8 cellular contexts compared by ENCODE assay signal in the genomic region with DNA sequence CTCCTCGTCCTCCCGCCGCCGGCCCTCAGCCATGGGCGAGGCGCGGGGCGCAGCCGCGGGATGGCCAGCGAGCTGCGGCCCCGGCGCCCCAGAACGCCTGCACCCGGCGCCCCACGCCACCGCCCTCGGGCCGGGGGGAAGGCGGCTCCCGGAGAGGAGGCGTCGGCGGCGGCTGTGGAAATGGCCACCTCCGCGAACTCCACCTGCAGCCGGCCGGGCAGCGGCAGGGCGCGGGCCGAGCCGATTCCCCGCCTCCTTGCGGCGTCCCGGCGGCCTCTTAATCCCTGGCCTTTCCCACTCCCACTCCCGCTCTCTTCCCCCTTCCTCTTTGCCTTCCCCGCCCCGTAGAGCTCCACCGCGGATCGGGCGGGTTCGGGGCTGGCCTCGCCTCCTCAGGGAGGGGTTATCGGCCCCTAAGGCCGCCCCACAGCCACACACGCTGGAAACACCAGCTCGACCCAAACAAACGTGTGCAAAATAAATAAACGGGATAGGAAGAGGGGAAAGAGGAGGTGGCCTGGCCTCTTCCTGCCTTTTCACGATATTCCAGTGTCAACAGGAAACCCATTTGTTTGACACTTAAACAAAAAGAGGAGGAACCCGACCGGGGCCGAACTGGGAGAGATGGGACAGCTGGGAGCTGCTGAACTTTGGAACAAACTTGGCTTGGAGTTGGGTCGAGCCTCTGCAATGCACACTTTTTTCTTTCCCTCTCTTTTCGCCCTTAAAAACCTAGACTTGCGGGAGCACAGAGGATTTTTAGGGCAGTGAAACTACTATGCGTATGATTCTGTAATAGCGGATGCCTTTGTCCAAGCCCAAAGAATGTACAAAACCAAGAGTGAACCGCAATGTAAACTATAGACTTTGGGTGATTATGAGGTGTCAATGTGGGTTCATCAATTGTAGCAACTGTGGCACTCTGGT. TPM values are rescaled to one million over a fixed set of nuclear protein-coding genes. Genes with fewer than 3 reads are reported as not detected.
DNase-seq lines count a peak whose midpoint lies in the region; ATAC-seq, FAIRE-seq and TF ChIP-seq lines count a peak whose summit lies in the region.

A gene with protein sequence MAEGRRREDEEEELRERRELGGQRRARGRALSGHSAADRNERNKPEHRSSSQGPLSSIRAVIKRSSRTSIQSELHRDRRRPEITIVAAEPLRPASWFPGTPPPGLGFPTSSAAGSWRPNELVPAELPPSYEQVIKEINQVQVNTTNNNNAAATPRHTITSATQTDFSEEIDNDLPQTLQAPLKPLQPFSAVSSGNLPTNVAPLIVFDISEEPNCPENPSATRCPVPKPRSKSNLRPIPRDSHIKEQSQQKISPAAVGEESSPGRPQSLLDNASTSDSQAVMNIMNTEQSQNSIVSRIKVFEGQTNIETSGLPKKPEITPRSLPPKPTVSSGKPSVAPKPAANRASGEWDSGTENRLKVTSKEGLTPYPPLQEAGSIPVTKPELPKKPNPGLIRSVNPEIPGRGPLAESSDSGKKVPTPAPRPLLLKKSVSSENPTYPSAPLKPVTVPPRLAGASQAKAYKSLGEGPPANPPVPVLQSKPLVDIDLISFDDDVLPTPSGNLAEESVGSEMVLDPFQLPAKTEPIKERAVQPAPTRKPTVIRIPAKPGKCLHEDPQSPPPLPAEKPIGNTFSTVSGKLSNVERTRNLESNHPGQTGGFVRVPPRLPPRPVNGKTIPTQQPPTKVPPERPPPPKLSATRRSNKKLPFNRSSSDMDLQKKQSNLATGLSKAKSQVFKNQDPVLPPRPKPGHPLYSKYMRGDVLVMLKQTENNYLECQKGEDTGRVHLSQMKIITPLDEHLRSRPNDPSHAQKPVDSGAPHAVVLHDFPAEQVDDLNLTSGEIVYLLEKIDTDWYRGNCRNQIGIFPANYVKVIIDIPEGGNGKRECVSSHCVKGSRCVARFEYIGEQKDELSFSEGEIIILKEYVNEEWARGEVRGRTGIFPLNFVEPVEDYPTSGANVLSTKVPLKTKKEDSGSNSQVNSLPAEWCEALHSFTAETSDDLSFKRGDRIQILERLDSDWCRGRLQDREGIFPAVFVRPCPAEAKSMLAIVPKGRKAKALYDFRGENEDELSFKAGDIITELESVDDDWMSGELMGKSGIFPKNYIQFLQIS (minus strand): TSS at position 286 of the 927 bp plus-strand sequence. CDS start 253 bp downstream, at position 33.

- H3K18ac ChIP-seq in H9 (ENCODE audit: insufficient read length, low read depth, low read length) (peak within 1 kb of the TSS; percentile 82), H1 (ENCODE audit: extremely low read depth, low read length) (peak within 1 kb of the TSS; percentile 52)

- TF ChIP-seq POLR2A in H1 (IDR thresholded peaks at IDR 0.05; ENCODE audit: control extremely low read depth in 1 of 2, low read depth in 2 of 2, low read length in 2 of 2) (no peak), right lobe of liver (IDR thresholded peaks at IDR 0.05) (peak; percentile 93)

- no peaks in the 10 kb centered on the region; a peak in 1 of 5 replicates for H3K9me3 Mint-ChIP-seq in H9

- H4K8ac ChIP-seq in H9 (replicated peaks; ENCODE audit: insufficient read length, low read depth, low read length) (no peak within 1 kb of the TSS), H1 (ENCODE audit: extremely low read depth, insufficient read depth, low read length) (peak within 1 kb of the TSS; percentile 96)

- no peak within 1 kb of the TSS for H3K23ac ChIP-seq in H9 (ENCODE audit: insufficient read length, low read depth, low read length)
- H3K23ac ChIP-seq in H1 (ENCODE audit: insufficient read length), result no peak within 1 kb of the TSS

- H4K91ac ChIP-seq in H9 (ENCODE audit: insufficient read length, low read depth, low read length) (no peak within 1 kb of the TSS), H1 (replicated peaks; ENCODE audit: insufficient read length, low read length) (peak within 1 kb of the TSS; percentile 82)

- CTCF ChIA-PET in H1 (lab: Charles Lee; ENCODE audit: partially characterized antibody), result interaction anchor here (0.9 to 3.8 kb wide), 4 partner anchors 37 to 299 kb away, joined by 3 to 21 read pairs (median 4); partner anchors contain the start of gene PRSS48

- H3K4ac ChIP-seq in H9 (ENCODE audit: low read depth, low read length) (no peak within 1 kb of the TSS; the same call in 1 of the 2 replicates), H1 (replicated peaks; ENCODE audit: insufficient read length, low read depth, low read length) (peak within 1 kb of the TSS; percentile 65)

- FAIRE-seq in H1 (lab: Jason Lieb, UNC), result peak; percentile 50

- TF ChIP-seq CTCF in H9 (conservative IDR thresholded peaks at IDR 0.05) (no peak), H1 (IDR thresholded peaks at IDR 0.05; ENCODE audit: control extremely low read depth in 1 of 3, insufficient read depth in 1 of 3, low read depth in 1 of 3, low read length in 3 of 3) (no peak), right lobe of liver (IDR thresholded peaks at IDR 0.05) (no peak)

- H2BK20ac ChIP-seq in H9 (ENCODE audit: low read depth, low read length, poor library complexity, severe bottlenecking) (no peak within 1 kb of the TSS), H1 (ENCODE audit: low read length) (peak within 1 kb of the TSS; percentile 87; the same call in 1 of the 2 replicates)

- peak within 1 kb of the TSS; percentile 46 for H3K4me2 ChIP-seq in H9 (ENCODE audit: insufficient read depth, insufficient read length, low read length)
- H3K4me2 ChIP-seq in H1 (ENCODE audit: insufficient read depth in 1 of 2, low read depth in 2 of 2, low read length in 2 of 2), result peak within 1 kb of the TSS; percentile 67 to 93

- H3K14ac ChIP-seq in H9 (ENCODE audit: insufficient read depth, low read length), result peak within 1 kb of the TSS; percentile 90
- H3K14ac ChIP-seq in H1 (ENCODE audit: insufficient read length), result no peak within 1 kb of the TSS

- no peak within 1 kb of the TSS for H3K56ac ChIP-seq in H9 (ENCODE audit: insufficient read length, low read depth, low read length)
- H3K56ac ChIP-seq in H1 (replicated peaks; ENCODE audit: insufficient read length, low read depth, low read length), result peak within 1 kb of the TSS; percentile 96

- H3K27ac ChIP-seq in H9 (ENCODE audit: insufficient read length, low read depth, low read length), result peak within 1 kb of the TSS; percentile 45
- peak within 1 kb of the TSS; percentile 85 for H3K27ac ChIP-seq in H1 (ENCODE audit: low read depth, low read length)
- H3K27ac ChIP-seq in right lobe of liver, result peak within 1 kb of the TSS; percentile 94 to 99 (median 96)
- peak within 1 kb of the TSS; percentile 84 for H3K27ac ChIP-seq in subcutaneous abdominal adipose tissue (ENCODE audit: low read depth, low read length)

- no peaks in the 10 kb centered on the region; a peak in 1 of 7 replicates for H3K36me3 Mint-ChIP-seq in H9 (ENCODE audit: insufficient read depth in 1 of 3, low read depth in 3 of 3)

- H4K5ac ChIP-seq in H9 (ENCODE audit: insufficient read length, low read depth, low read length), result no peak within 1 kb of the TSS
- H4K5ac ChIP-seq in H1 (ENCODE audit: insufficient read length, low read depth, low read length), result peak within 1 kb of the TSS; percentile 73

- H2BK5ac ChIP-seq in H9 (ENCODE audit: insufficient read length, low read length), result no peak within 1 kb of the TSS
- peak within 1 kb of the TSS; percentile 91 for H2BK5ac ChIP-seq in H1 (ENCODE audit: low read depth, low read length)

- H3K27me3 Mint-ChIP-seq in H9 (ENCODE audit: low read depth), result peaks cover 2% of the 10 kb centered on the region

- H3K27me3 ChIP-seq in H9 (ENCODE audit: insufficient read depth, low read length), result no peaks in the 10 kb centered on the region
- H3K27me3 ChIP-seq in H1 (replicated peaks in 1 of 4; ENCODE audit: control insufficient read depth in 3 of 4, extremely low read depth in 1 of 4, insufficient read depth in 3 of 4, low read length in 3 of 4), result no peaks in the 10 kb centered on the region
- H3K27me3 ChIP-seq in right lobe of liver, result no peaks in the 10 kb centered on the region
- H3K27me3 ChIP-seq in subcutaneous abdominal adipose tissue (ENCODE audit: control insufficient read depth in 5 of 5, insufficient read depth in 4 of 5, low read length in 5 of 5), result no peaks in the 10 kb centered on the region

- DNase-seq in ACHN (peak; percentile 74), H9 (peak; percentile 52), SK-MEL-5 (ENCODE audit: low read depth, low spot score) (peak; percentile 78), H1 (ENCODE audit: low read depth in 1 of 2, low spot score in 2 of 2) (peak in 1 of 2 experiments; percentile 75), right lobe of liver (peak; percentile 90 to 96 (median 95))
- DNase-seq in stimulated activated CD4-positive, alpha-beta T cell treated with anti-CD3 and anti-CD28 coated beads, Interleukin-4, amount 100 ng/mL, for 1 hour, result no peak

- H3K36me3 ChIP-seq in H1 (ENCODE audit: control insufficient read depth in 2 of 4, insufficient read depth in 4 of 4, low read length in 3 of 4) (no peaks in the 10 kb centered on the region), right lobe of liver (no peaks in the 10 kb centered on the region), subcutaneous abdominal adipose tissue (ENCODE audit: control insufficient read depth in 5 of 5, insufficient read depth in 5 of 5, low read length in 5 of 5) (no peaks in the 10 kb centered on the region)

- H3K9ac ChIP-seq in H9 (ENCODE audit: extremely low read depth, insufficient read length, low read length), result peak within 1 kb of the TSS; percentile 60
- H3K9ac ChIP-seq in H1 (replicated peaks in 1 of 4; ENCODE audit: extremely low read depth in 1 of 4, low read depth in 3 of 4, low read length in 3 of 4), result peak within 1 kb of the TSS; percentile 86 to 92 (median 88)
- peak within 1 kb of the TSS; percentile 29 to 75 (median 71) for H3K9ac ChIP-seq in subcutaneous abdominal adipose tissue (ENCODE audit: low read length in 5 of 5)

- TF ChIP-seq EP300 in H1 (IDR thresholded peaks at IDR 0.05; ENCODE audit: borderline replicate concordance in 1 of 2, low read depth in 2 of 2, low read length in 2 of 2), result no peak

- peak within 1 kb of the TSS; percentile 2 for H2AFZ ChIP-seq in H9 (ENCODE audit: low read length)
- H2AFZ ChIP-seq in H1 (ENCODE audit: low read length), result peak within 1 kb of the TSS; percentile 87

- WGBS in H9 (ENCODE audit: extremely low coverage, insufficient read length, low lambda C conversion rate), result no CpG with 5 or more reads among the region's 66 CpGs
- 9% methylated on average over 60 of the region's 66 CpGs; no CpG with 5 or more reads in 1 of the 2 experiments for WGBS in H1 (ENCODE audit: extremely low coverage in 1 of 2, insufficient coverage in 1 of 2, insufficient read length in 1 of 2, insufficient replicate concordance in 2 of 2, low coverage in 1 of 2, low lambda C conversion rate in 2 of 2, missing lambda C conversion rate in 1 of 2), 2 experiments
- WGBS in right lobe of liver (ENCODE audit: insufficient coverage, low coverage, low lambda C conversion rate, missing lambda C conversion rate), result 9% methylated on average over 24 of the region's 66 CpGs

- intact Hi-C loops in right lobe of liver (cut with DNase I), result no loop called here

- H2BK120ac ChIP-seq in H9 (ENCODE audit: low read depth, low read length, poor library complexity, severe bottlenecking) (no peak within 1 kb of the TSS), H1 (replicated peaks; ENCODE audit: low read depth, low read length) (peak within 1 kb of the TSS; percentile 98)

- H3K4me3 ChIP-seq in H1 (ENCODE audit: extremely low read depth in 1 of 4, insufficient read depth in 2 of 4, low read depth in 3 of 4, low read length in 4 of 4), result peak within 1 kb of the TSS; percentile 65 to 86 (median 82)
- peak within 1 kb of the TSS; percentile 65 to 91 (median 77) for H3K4me3 ChIP-seq in right lobe of liver
- H3K4me3 ChIP-seq in subcutaneous abdominal adipose tissue (ENCODE audit: low read depth in 1 of 5, low read length in 5 of 5), result peak within 1 kb of the TSS; percentile 63 to 88 (median 75)

- peak; percentile 89 to 97 (median 90) for ATAC-seq in right lobe of liver
- no peak for ATAC-seq in HG03045 (IDR thresholded peaks at IDR 0.05; ENCODE audit: unreplicated experiment)

- H3K79me1 ChIP-seq in H9 (ENCODE audit: insufficient read depth, low read depth, low read length, poor library complexity, severe bottlenecking) (no peaks in the 10 kb centered on the region), H1 (ENCODE audit: low read depth, low read length) (0 out of 2 replicates have a peak, but pooled peaks cover 2% of the 10 kb centered on the region)

- in situ Hi-C loops in ACHN (cut with HindIII; ENCODE audit: low pct_ligation_motif_present, low pct_unique_long_range_greater_than_20kb, low sequenced_read_pairs) (no loop called here), SK-MEL-5 (cut with HindIII; ENCODE audit: low pct_unique_long_range_greater_than_20kb, low sequenced_read_pairs) (no loop called here)

- H2BK12ac ChIP-seq in H9 (ENCODE audit: insufficient read length, low read depth, low read length) (no peak within 1 kb of the TSS), H1 (ENCODE audit: low read depth, low read length) (peak within 1 kb of the TSS; percentile 71; the same call in 1 of the 2 replicates)

- H3K4me1 ChIP-seq in H9 (ENCODE audit: insufficient read depth, low read length) (peaks cover 2% of the 10 kb centered on the region; the same call in 1 of the 2 replicates), H1 (replicated peaks in 1 of 4; ENCODE audit: control insufficient read depth in 3 of 4, insufficient read depth in 4 of 4, low read length in 3 of 4) (peaks cover 2 to 8% (median 6%) of the 10 kb centered on the region in 4 experiments; a peak in 4 of 7 replicates), right lobe of liver (peaks cover 0 to 41% (median 12%) of the 10 kb centered on the region in 4 donors), subcutaneous abdominal adipose tissue (ENCODE audit: control insufficient read depth in 5 of 5, insufficient read depth in 5 of 5, low read length in 5 of 5) (peaks cover 3 to 29% (median 24%) of the 10 kb centered on the region in 5 donors)

- no peak within 1 kb of the TSS for H2BK15ac ChIP-seq in H9 (ENCODE audit: low read depth, low read length)
- H2BK15ac ChIP-seq in H1 (ENCODE audit: low read length), result no peak within 1 kb of the TSS; the same call in 1 of the 2 replicates

- POLR2A ChIA-PET in H1 (lab: Charles Lee; ENCODE audit: partially characterized antibody), result interaction anchor here (0.6 to 4.4 kb wide), 35 partner anchors 8 to 364 kb away, joined by 3 to 30 read pairs (median 4); partner anchors contain the start of genes FHIP1A, PRSS48 and RPS3A

- H3K23me2 ChIP-seq in H9 (ENCODE audit: insufficient read length, low read depth, low read length, poor library complexity, severe bottlenecking) (peaks cover 7% of the 10 kb centered on the region), H1 (ENCODE audit: low read depth, low read length) (peaks cover 4% of the 10 kb centered on the region; the same call in 1 of the 2 replicates)

- H3T11ph ChIP-seq in H9 (ENCODE audit: low read length), result no peak within 1 kb of the TSS

- H4K20me1 ChIP-seq in H9 (ENCODE audit: control insufficient read depth, insufficient read depth, insufficient read length) (no peaks in the 10 kb centered on the region), H1 (replicated peaks in 1 of 2; ENCODE audit: control insufficient read depth in 1 of 2, insufficient read depth in 2 of 2, low read length in 2 of 2) (peaks cover 0 to 3% of the 10 kb centered on the region in 2 experiments)

- H3K27ac Mint-ChIP-seq in H9, result peak within 1 kb of the TSS; percentile 85 to 98 (median 94)

- peak within 1 kb of the TSS; percentile 91 to 95 for H3K4me3 Mint-ChIP-seq in H9

- peaks cover 22% of the 10 kb centered on the region for H3K79me2 ChIP-seq in H9 (ENCODE audit: insufficient read depth, low read length)
- H3K79me2 ChIP-seq in H1 (ENCODE audit: control insufficient read depth in 1 of 2, insufficient read depth in 2 of 2, low read length in 2 of 2), result peaks cover 5 to 37% of the 10 kb centered on the region in 2 experiments; a peak in 3 of 4 replicates

- H3K4me1 Mint-ChIP-seq in H9, result peaks cover 36% of the 10 kb centered on the region in 2 experiments

- TF ChIP-seq RAD21 in H1 (IDR thresholded peaks at IDR 0.05 in 1 of 2, conservative IDR thresholded peaks at IDR 0.05 in 1 of 2; ENCODE audit: low read depth in 2 of 2, low read length in 2 of 2), result no peak

- no peak within 1 kb of the TSS for H2AK5ac ChIP-seq in H9 (ENCODE audit: insufficient read length, low read length)
- H2AK5ac ChIP-seq in H1 (ENCODE audit: low read depth, low read length), result 0 out of 2 replicates have a peak within 1 kb of the TSS, but pooled peaks have one; percentile 39

- no peaks in the 10 kb centered on the region for H3K9me3 ChIP-seq in H9 (ENCODE audit: control insufficient read depth, low read depth, low read length)
- H3K9me3 ChIP-seq in H1 (ENCODE audit: insufficient read depth in 2 of 2, low read depth in 1 of 2, low read length in 1 of 2), result no peaks in the 10 kb centered on the region
- no peaks in the 10 kb centered on the region for H3K9me3 ChIP-seq in right lobe of liver
- no peaks in the 10 kb centered on the region for H3K9me3 ChIP-seq in subcutaneous abdominal adipose tissue (ENCODE audit: control insufficient read depth in 5 of 5, low read length in 5 of 5)

RNA-seq across cellular contexts. Expression of the gene that starts here (rescaled TPM):
- total RNA-seq in H9 (2021) (29.7 and 32.1 TPM in 2 replicates), right lobe of liver (10 to 100 TPM; 40.2 to 53.8 (median 46.9) TPM)
- 16.0 and 17.7 TPM in 2 replicates for total RNA-seq in SK-MEL-5 (2014; rRNA removed; shearing (Covaris generic))
- polyA plus RNA-seq in SK-MEL-5 (2015; cell fraction: cytosol; rRNA removed), result 16.4 and 21.9 TPM in 2 replicates
- polyA plus RNA-seq in SK-MEL-5 (2015; cell fraction: nucleus; rRNA removed), result 10.0 and 14.5 TPM in 2 replicates
- total RNA-seq in H1 (2021; fragmentation: NEBNext Ultra II Directional; extraction: Animal tissue kit (Norgen Biotek cat#: 25700)), result 51.3 and 55.8 TPM in 2 replicates
- 9.1 and 11.7 TPM in 2 replicates for polyA plus RNA-seq in H1 (2011; rRNA removed)
- 14.3 TPM for polyA plus RNA-seq in H1 (2011; cell fraction: cytosol; rRNA removed)
- 21.3 TPM for polyA plus RNA-seq in H1 (2011; cell fraction: nucleus; rRNA removed)
- polyA plus RNA-seq in H1 (2012, experiment 1 of 2), result 23.3 to 35.1 TPM (median 25.3 TPM) in 4 replicates
- 3.2 TPM for polyA plus RNA-seq in H1 (2012, experiment 2 of 2)
- polyA plus RNA-seq in H1 (2013, experiment 1 of 2), result 31.9 TPM
- 31.4 TPM for polyA plus RNA-seq in H1 (2013, experiment 2 of 2)
- polyA minus RNA-seq in H1 (2011; rRNA and poly(A)+ RNA removed), result 20.8 and 30.8 TPM in 2 replicates
- polyA minus RNA-seq in H1 (2011; cell fraction: cytosol; rRNA and poly(A)+ RNA removed), result 20.8 TPM
- 39.9 TPM for polyA minus RNA-seq in H1 (2011; cell fraction: nucleus; rRNA and poly(A)+ RNA removed)

Comparison
In these comparisons a context has a peak if more than half of its experiments do, and no peak if none do; other contexts are left out.
1. H3K27ac ChIP-seq: peak in every context shown above with its lines; median percentile 96 in right lobe of liver; 85 in H1; 84 in subcutaneous abdominal adipose tissue; 45 in H9.